Comparison of ENCODE assay signal across 10 cellular contexts in genomic region chr16:23751053-23751452, GRCh38. TPM values are rescaled to one million over a fixed set of nuclear protein-coding genes. Genes with fewer than 3 reads are reported as not detected.
"Had no signal": no experiment of that assay in that cellular context is flagged by ENCODE, and none has a peak within 500 bp of the region (broad histone marks: within the 10 kb centered on the region; RNA-seq: fewer than 3 reads in every experiment).

No MANE protein-coding gene starts in this region.

RNA-seq across cellular contexts. Expression of gene CHP2, which starts 3.8 kb away (rescaled TPM):
- total RNA-seq: OCI-LY7, PC-3, PC-9, Right ventricle myocardium inferior, Right ventricle myocardium superior, RPMI7951, SJCRH30, SJSA1, SK-MEL-5 had no signal
- polyA plus RNA-seq: SK-N-SH had no signal

RNA-seq across cellular contexts. Expression of gene ERN2, which starts 38.0 kb away (rescaled TPM):
- total RNA-seq: PC-3, Right ventricle myocardium inferior, Right ventricle myocardium superior, RPMI7951, SJCRH30, SJSA1, SK-MEL-5 had no signal
